ENCODE assay signal across 9 cellular contexts in the genomic region with DNA sequence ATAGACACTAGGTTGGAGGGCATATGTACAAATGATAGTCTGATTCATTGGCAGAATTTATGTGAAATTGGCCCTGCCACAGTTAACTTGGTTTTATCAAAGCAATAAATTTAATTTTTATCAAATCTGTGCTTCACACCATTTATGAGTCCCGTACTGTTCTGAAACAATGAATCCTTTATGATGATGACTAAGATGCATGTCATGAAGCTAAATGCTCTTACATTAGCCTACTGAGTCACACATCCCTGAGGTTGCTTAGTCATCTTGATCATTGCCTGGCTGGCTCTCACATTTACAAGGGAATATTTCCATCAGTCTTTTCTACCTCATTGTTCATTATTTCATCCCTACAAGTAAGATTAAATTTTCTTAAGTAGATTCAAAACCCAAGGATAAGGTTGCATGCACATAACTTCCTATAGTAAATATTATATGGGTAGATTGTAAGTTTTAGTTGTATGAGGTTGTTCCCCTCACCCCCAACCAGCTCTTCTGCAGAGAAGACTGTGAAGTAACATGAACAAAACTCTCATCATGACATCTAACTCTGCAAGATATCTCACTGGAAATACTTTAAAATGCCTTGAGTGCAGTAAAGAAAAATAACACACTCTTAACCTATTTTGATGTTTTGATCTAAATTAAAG.
DNase-seq lines count a peak whose midpoint lies in the region; ATAC-seq and TF ChIP-seq lines count a peak whose summit lies in the region.
"Had no signal": no experiment of that assay in that cellular context is flagged by ENCODE, and none has a peak within 500 bp of the region (broad histone marks: within the 10 kb centered on the region; RNA-seq: fewer than 3 reads in every experiment).

No MANE protein-coding gene starts in this region.

- no peak overlapping the region for H3K4me3 ChIP-seq in suprapubic skin

- WGBS in suprapubic skin: 15% methylated on average over 1 of the region's 1 CpG

- peaks cover 30% of the 10 kb centered on the region for H3K36me3 Mint-ChIP-seq in mesothelial cell of epicardium

- peaks cover 15% of the 10 kb centered on the region for H3K4me1 ChIP-seq in suprapubic skin

- H3K36me3 ChIP-seq in suprapubic skin: no peaks in the 10 kb centered on the region

- no peak for TF ChIP-seq POLR2A in suprapubic skin (IDR thresholded peaks at IDR 0.05)

- no peak for ATAC-seq in GM19035 (IDR thresholded peaks at IDR 0.05; ENCODE audit: unreplicated experiment)

- TF ChIP-seq CTCF in mesothelial cell of epicardium (IDR thresholded peaks at IDR 0.05; ENCODE audit: unreplicated experiment): no peak
- TF ChIP-seq CTCF in suprapubic skin (IDR thresholded peaks at IDR 0.05): no peak

- no peak for TF ChIP-seq EP300 in suprapubic skin (IDR thresholded peaks at IDR 0.05)

- H3K27ac ChIP-seq in suprapubic skin: no peak overlapping the region

- no peaks in the 10 kb centered on the region for H3K27me3 Mint-ChIP-seq in mesothelial cell of epicardium (ENCODE audit: low read depth)
- H3K27me3 Mint-ChIP-seq: central memory CD8-positive, alpha-beta T cell had no signal

- H3K27me3 ChIP-seq in suprapubic skin: no peaks in the 10 kb centered on the region

- DNase-seq in Ammon's horn (ENCODE audit: low spot score): peak; percentile 72
- peak; percentile 93 for DNase-seq in LoVo (ENCODE audit: low spot score)
- peak; percentile 26 for DNase-seq in brain pericyte (ENCODE audit: low read depth, low spot score)
- no peak for DNase-seq in mesothelial cell of epicardium (ENCODE audit: low spot score in 2 of 2, unreplicated experiment in 2 of 2)
- DNase-seq in suprapubic skin (ENCODE audit: low spot score in 2 of 2): no peak
- DNase-seq in ureter (ENCODE audit: low spot score): no peak
- DNase-seq in activated CD4-positive, alpha-beta T cell treated with anti-CD3 and anti-CD28 coated beads, Interleukin-2, amount 50 U/mL, for 4 hours: no peak

- peaks cover 12% of the 10 kb centered on the region for H3K9me3 Mint-ChIP-seq in mesothelial cell of epicardium
- H3K9me3 Mint-ChIP-seq: central memory CD8-positive, alpha-beta T cell had no signal

- H3K4me3 Mint-ChIP-seq in mesothelial cell of epicardium: no peak overlapping the region
- H3K4me3 Mint-ChIP-seq: central memory CD8-positive, alpha-beta T cell had no signal

- no peaks in the 10 kb centered on the region for H3K9me3 ChIP-seq in suprapubic skin

- H3K4me1 Mint-ChIP-seq in mesothelial cell of epicardium: peaks cover 5% of the 10 kb centered on the region
- H3K4me1 Mint-ChIP-seq: central memory CD8-positive, alpha-beta T cell had no signal

- peak overlapping the region; percentile 69 for H3K27ac Mint-ChIP-seq in mesothelial cell of epicardium

Comparison
In these comparisons a context has a peak if more than half of its experiments do, and no peak if none do; other contexts are left out.
1. DNase-seq: peak in Ammon's horn (single experiment), LoVo (single experiment) and brain pericyte (single experiment); none in mesothelial cell of epicardium (0 of 2), suprapubic skin (0 of 2), ureter (single experiment) and activated CD4-positive, alpha-beta T cell treated with anti-CD3 and anti-CD28 coated beads, Interleukin-2, amount 50 U/mL, for 4 hours (0 of 2).